ENCODE assay signal across 35 cellular contexts in genomic region chr7:87179180-87179579, GRCh38.
"Had no signal": no experiment of that assay in that cellular context is flagged by ENCODE, and none has a peak within 500 bp of the region (broad histone marks: within the 10 kb centered on the region; RNA-seq: fewer than 3 reads in every experiment).

No MANE protein-coding gene starts in this region.

- H3K4me3 ChIP-seq: MG63, SJSA1 had no signal

- H3K9me3 ChIP-seq: MG63, SJSA1, SK-N-SH had no signal

- H3K27me3 Mint-ChIP-seq: activated B cell treated with CpG ODN at 0.5 μM for 24 hours; activated CD4-positive, alpha-beta memory T cell treated with anti-CD3 and anti-CD28 coated beads for 36 hours; activated naive CD8-positive, alpha-beta T cell treated with anti-CD3 and anti-CD28 coated beads, Interleukin-2, amount 50 U/mL, for 24 hours had no signal

- ATAC-seq: activated naive CD8-positive, alpha-beta T cell treated with anti-CD3 and anti-CD28 coated beads, Interleukin-2, amount 50 U/mL, for 24 hours; Panc1 had no signal

- H3K27ac Mint-ChIP-seq: activated CD4-positive, alpha-beta memory T cell treated with anti-CD3 and anti-CD28 coated beads for 36 hours; activated naive CD8-positive, alpha-beta T cell treated with anti-CD3 and anti-CD28 coated beads, Interleukin-2, amount 50 U/mL, for 24 hours; T-helper 1 cell treated with Interleukin-12 subunit alpha and Interleukin-12 subunit beta and Interleukin-4 antibody, amounts not matched to agents 30 μg/mL and 1 μg/mL, for 36 hours; T-helper 2 cell treated with Interferon-gamma antibody and Interleukin-4, amounts not matched to agents 5 μg/mL and 100 μg/mL, for 36 hours had no signal

- DNase-seq: activated B cell treated with CpG ODN at 0.5 μM for 24 hours; activated CD4-positive, alpha-beta memory T cell treated with anti-CD3 and anti-CD28 coated beads for 36 hours; activated CD4-positive, alpha-beta T cell treated with anti-CD3 and anti-CD28 coated beads for 4 hours; activated CD4-positive, alpha-beta T cell treated with anti-CD3 and anti-CD28 coated beads, Interleukin-2, amount 50 U/mL, for 1 hour; activated CD4-positive, CD25-positive, alpha-beta regulatory T cell treated with anti-CD3 and anti-CD28 coated beads, Interleukin-2, amount 50 U/mL, for 72 hours; activated CD8-positive, alpha-beta memory T cell treated with anti-CD3 and anti-CD28 coated beads, Interleukin-2, amount 50 U/mL, for 4 hours; activated effector memory CD4-positive, alpha-beta T cell treated with Interleukin-2 at 50 U/mL for 16 hours; activated naive CD4-positive, alpha-beta T cell treated with anti-CD3 and anti-CD28 coated beads, Interleukin-2, amount 50 U/mL, for 16 hours; activated naive CD8-positive, alpha-beta T cell treated with anti-CD3 and anti-CD28 coated beads, Interleukin-2, amount 50 U/mL, for 24 hours; activated T-cell treated with anti-CD3 and anti-CD28 coated beads, Interleukin-2, amount 50 U/mL, for 48 hours; anterior cingulate cortex; brain microvascular endothelial cell; central memory CD4-positive, alpha-beta T cell; Karpas-422; KBM-7; MG63; NCI-H1048; NCI-H1105 treated with DMSO at 0.1 percent for 48 hours; NCI-H1436; NCI-H1694; NCI-H1930; NCI-H2081 treated with DMSO at 0.1 percent for 48 hours; NCI-H226; NCI-H446 treated with DMSO at 0.1 percent for 48 hours; NCI-H524; NCI-H69; NCI-H82; RPMI8226; SHP77 treated with DMSO at 0.1 percent for 48 hours; SK-N-SH had no signal

- H3K27ac ChIP-seq: brain microvascular endothelial cell, SJSA1, VCaP had no signal

- H3K27me3 ChIP-seq: brain microvascular endothelial cell, MG63, SJSA1 had no signal

- H3K9me3 Mint-ChIP-seq: activated B cell treated with CpG ODN at 0.5 μM for 24 hours; activated CD4-positive, alpha-beta memory T cell treated with anti-CD3 and anti-CD28 coated beads for 36 hours; activated naive CD8-positive, alpha-beta T cell treated with anti-CD3 and anti-CD28 coated beads, Interleukin-2, amount 50 U/mL, for 24 hours; T-helper 1 cell treated with Interleukin-12 subunit alpha and Interleukin-12 subunit beta and Interleukin-4 antibody, amounts not matched to agents 30 μg/mL and 1 μg/mL, for 36 hours; T-helper 2 cell treated with Interferon-gamma antibody and Interleukin-4, amounts not matched to agents 5 μg/mL and 100 μg/mL, for 36 hours had no signal

- H3K4me3 Mint-ChIP-seq: activated B cell treated with CpG ODN at 0.5 μM for 24 hours; activated CD4-positive, alpha-beta memory T cell treated with anti-CD3 and anti-CD28 coated beads for 36 hours; activated naive CD8-positive, alpha-beta T cell treated with anti-CD3 and anti-CD28 coated beads, Interleukin-2, amount 50 U/mL, for 24 hours; T-helper 1 cell treated with Interleukin-12 subunit alpha and Interleukin-12 subunit beta and Interleukin-4 antibody, amounts not matched to agents 30 μg/mL and 1 μg/mL, for 36 hours; T-helper 2 cell treated with Interferon-gamma antibody and Interleukin-4, amounts not matched to agents 5 μg/mL and 100 μg/mL, for 36 hours had no signal

- H3K4me1 ChIP-seq: SJSA1 had no signal
